Comparison of ENCODE assay signal across 16 cellular contexts in genomic region chr19:50277966-50278580, GRCh38. TPM values are rescaled to one million over a fixed set of nuclear protein-coding genes. Genes with fewer than 3 reads are reported as not detected.
DNase-seq lines count a peak whose midpoint lies in the region; ATAC-seq and TF ChIP-seq lines count a peak whose summit lies in the region.
"Had no signal": no experiment of that assay in that cellular context is flagged by ENCODE, and none has a peak within 500 bp of the region (broad histone marks: within the 10 kb centered on the region; RNA-seq: fewer than 3 reads in every experiment).

No MANE protein-coding gene starts in this region.

- H3K36me3 ChIP-seq in H7 (replicated peaks; ENCODE audit: control insufficient read depth, insufficient read depth, low read length) (peaks cover 6% of the 10 kb centered on the region), OCI-LY7 (ENCODE audit: insufficient read depth, low read length) (no peaks in the 10 kb centered on the region)
- H3K36me3 ChIP-seq: BLaER1, HAP-1 had no signal

- peaks cover 3% of the 10 kb centered on the region for H3K4me1 ChIP-seq in OCI-LY7 (ENCODE audit: insufficient read depth, low read length, poor library complexity, severe bottlenecking)
- H3K4me1 ChIP-seq: HAP-1 had no signal

- H3K27me3 ChIP-seq in H7 (ENCODE audit: control insufficient read depth, insufficient read depth, low read length), result no peaks in the 10 kb centered on the region
- H3K27me3 ChIP-seq: BLaER1 had no signal

- no peaks in the 10 kb centered on the region for H3K9me3 ChIP-seq in OCI-LY7 (ENCODE audit: low read length)
- H3K9me3 ChIP-seq: BLaER1, HAP-1 had no signal

- CTCF ChIA-PET in WTC11 (lab: Charles Lee) (interaction anchor here (0.7 to 2.4 kb wide), 4 partner anchors 11 to 50 kb away, joined by 3 to 7 read pairs (median 6); partner anchors contain the start of gene KCNC3), OCI-LY7 (lab: Charles Lee; ENCODE audit: unreplicated experiment) (no interaction called here)

- H3K9me2 ChIP-seq in OCI-LY7 (ENCODE audit: insufficient read depth, low read length), result no peaks in the 10 kb centered on the region

- H2AFZ ChIP-seq in OCI-LY7 (ENCODE audit: low read length), result no peak overlapping the region
- H2AFZ ChIP-seq: GM23248 had no signal

- H3K36me3 Mint-ChIP-seq in WTC11, result peaks cover 10% of the 10 kb centered on the region
- H3K36me3 Mint-ChIP-seq: CD4-positive, CD25-positive, alpha-beta regulatory T cell; CD8-positive, alpha-beta T cell had no signal

- H3K27ac ChIP-seq in OCI-LY7 (ENCODE audit: low read depth, low read length, poor library complexity, severe bottlenecking), result no peak overlapping the region
- H3K27ac ChIP-seq: BLaER1, C4-2B, GM23248 had no signal

- no peaks in the 10 kb centered on the region for H4K20me1 ChIP-seq in OCI-LY7 (ENCODE audit: insufficient read depth, low read length)
- H4K20me1 ChIP-seq: BLaER1 had no signal

- no peaks in the 10 kb centered on the region for H3K9me3 Mint-ChIP-seq in WTC11
- H3K9me3 Mint-ChIP-seq: CD8-positive, alpha-beta T cell had no signal

- H3K4me1 Mint-ChIP-seq in WTC11, result no peaks in the 10 kb centered on the region
- H3K4me1 Mint-ChIP-seq: B cell; CD4-positive, CD25-positive, alpha-beta regulatory T cell had no signal

- intact Hi-C loops in left colon (cut with DNase I, micrococcal nuclease), result no loop called here
- intact Hi-C loops in OCI-LY7 (cut with micrococcal nuclease; ENCODE audit: unreplicated experiment), result no loop called here

- H3K4me2 ChIP-seq in OCI-LY7 (ENCODE audit: low read length), result no peak overlapping the region
- H3K4me2 ChIP-seq: BLaER1 had no signal

- H3K27me3 Mint-ChIP-seq in WTC11 (ENCODE audit: low read depth), result no peaks in the 10 kb centered on the region

- POLR2A ChIA-PET in WTC11 (lab: Charles Lee) (no interaction called here), OCI-LY7 (lab: Charles Lee) (no interaction called here)

- TF ChIP-seq CTCF in WTC11 (IDR thresholded peaks at IDR 0.05) (no peak), OCI-LY7 (conservative IDR thresholded peaks at IDR 0.05; ENCODE audit: low read length) (no peak)

- H3K4me3 ChIP-seq in H7 (ENCODE audit: insufficient read depth, low read depth, low read length) (no peak overlapping the region), OCI-LY7 (ENCODE audit: low read depth, low read length, poor library complexity, severe bottlenecking) (no peak overlapping the region)
- H3K4me3 ChIP-seq: BLaER1, GM23248, HAP-1 had no signal

- no peak overlapping the region for H3K27ac Mint-ChIP-seq in WTC11
- H3K27ac Mint-ChIP-seq: B cell; CD4-positive, CD25-positive, alpha-beta regulatory T cell; CD8-positive, alpha-beta T cell had no signal

- H3K79me2 ChIP-seq in OCI-LY7 (ENCODE audit: insufficient read depth, low read depth, low read length), result no peaks in the 10 kb centered on the region

- no peak overlapping the region for H3K4me3 Mint-ChIP-seq in WTC11
- H3K4me3 Mint-ChIP-seq: B cell; CD4-positive, CD25-positive, alpha-beta regulatory T cell; CD8-positive, alpha-beta T cell had no signal

- no TSS peak for BruUV-seq in OCI-LY7 (replicated peaks; lab: Mats Ljungman, UMichigan)

- DNase-seq in H7 (peak; percentile 42), WTC11 (ENCODE audit: low spot score) (no peak), left colon (no peak), NCI-H2196 (lab: John Stamatoyannopoulos, UW; ENCODE audit: unreplicated experiment) (no peak), OCI-LY7 (ENCODE audit: low spot score) (no peak)
- DNase-seq: CD4-positive, CD25-positive, alpha-beta regulatory T cell; CD8-positive, alpha-beta T cell; DMS 273 treated with DMSO at 0.1 percent for 48 hours; DMS79 treated with DMSO at 0.1 percent for 48 hours; GM23248 had no signal

- ATAC-seq in WTC11 (no peak), left colon (peak; percentile 6), GM19467 (IDR thresholded peaks at IDR 0.05; ENCODE audit: unreplicated experiment) (no peak)
- ATAC-seq: CD8-positive, alpha-beta T cell had no signal

TF ChIP-seq in WTC11, 78 proteins besides CTCF, POLR2A, EP300 and RAD21:
- peak; percentile 74 for TF ChIP-seq ZNF121 (CRISPR knock-in tag; IDR thresholded peaks at IDR 0.05)
- no peak for TF ChIP-seq ZBTB43 (CRISPR knock-in tag; IDR thresholded peaks at IDR 0.05)

RNA-seq across cellular contexts. Expression of gene KCNC3, which starts 51.1 kb away (rescaled TPM):
- 0.14 and 0.37 TPM in 2 replicates for total RNA-seq in H7 (2014; rRNA removed; shearing (Covaris generic))
- total RNA-seq in WTC11 (2021) (8.5 to 10.1 TPM (median 10.0 TPM) in 3 replicates), left colon (1 to 10 TPM in 1 of 2 donors, under 1 TPM in 1; 0.76 to 1.3 TPM), OCI-LY7 (2022) (21.7 and 23.4 TPM in 2 replicates)
- 7.1 and 7.4 TPM in 2 replicates for total RNA-seq in OCI-LY7 (2014; rRNA removed; shearing (Covaris generic))
- total RNA-seq: A172 had no signal
